In the genomic region with DNA sequence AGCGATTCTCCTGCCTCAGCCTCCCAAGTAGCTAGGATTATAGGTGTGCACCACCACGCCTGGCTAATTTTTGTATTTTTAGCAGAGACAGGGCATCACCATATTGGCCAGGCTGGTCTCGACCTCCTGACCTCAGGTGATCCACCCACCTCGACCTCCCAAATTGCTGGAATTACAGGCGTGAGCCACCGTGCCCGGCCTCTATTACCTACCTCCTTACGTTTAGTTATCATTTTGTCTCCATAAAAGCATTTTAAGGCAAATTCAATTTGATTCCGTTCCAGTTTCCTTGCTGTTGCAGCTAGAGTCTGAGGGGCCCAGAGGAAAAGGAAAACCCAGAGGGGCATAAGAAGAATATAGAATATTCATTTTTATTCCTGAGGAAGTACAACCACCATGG, we compare ENCODE assay signal across 8 cellular contexts. TPM values are rescaled to one million over a fixed set of nuclear protein-coding genes. Genes with fewer than 3 reads are reported as not detected.
A peak's percentile ranks its signal among the peaks of the same experiment; 100 is the strongest.
DNase-seq lines count a peak whose midpoint lies in the region; ATAC-seq and TF ChIP-seq lines count a peak whose summit lies in the region.

No MANE protein-coding gene starts in this region.

- H3K27ac Mint-ChIP-seq in activated CD4-positive, alpha-beta T cell treated with anti-CD3 and anti-CD28 coated beads for 36 hours: peak overlapping the region; percentile 91

- H3K27me3 ChIP-seq in liver (ENCODE audit: control insufficient read depth in 4 of 4, insufficient read depth in 4 of 4, low read length in 3 of 4): no peaks in the 10 kb centered on the region
- H3K27me3 ChIP-seq in thoracic aorta (replicated peaks; ENCODE audit: insufficient read depth): no peaks in the 10 kb centered on the region

- no peak for ATAC-seq in activated CD4-positive, alpha-beta T cell treated with anti-CD3 and anti-CD28 coated beads for 36 hours
- ATAC-seq in thoracic aorta (ENCODE audit: insufficient number of reproducible peaks, low FRiP score, low read depth) (no peak), HG03095 (IDR thresholded peaks at IDR 0.05; ENCODE audit: unreplicated experiment) (no peak)

- peak overlapping the region; percentile 50 for H3K27ac ChIP-seq in angular gyrus (ENCODE audit: low read depth, low read length)
- peak overlapping the region; percentile 48 to 72 for H3K27ac ChIP-seq in liver (ENCODE audit: low read depth in 1 of 2, low read length in 2 of 2)
- peak overlapping the region; percentile 4 to 7 for H3K27ac ChIP-seq in thoracic aorta

- POLR2A ChIA-PET in activated CD4-positive, alpha-beta T cell treated with anti-CD3 and anti-CD28 coated beads for 36 hours (lab: Charles Lee): interaction anchor here (0.6 to 0.9 kb wide), 3 partner anchors 30 to 445 kb away, joined by 3 read pairs; no protein-coding TSS in a partner anchor

- TF ChIP-seq POLR2A in lower leg skin (IDR thresholded peaks at IDR 0.05): no peak

- TF ChIP-seq CTCF in liver (IDR thresholded peaks at IDR 0.05; ENCODE audit: low read depth, low read length, missing input control) (no peak), thoracic aorta (IDR thresholded peaks at IDR 0.05) (no peak), lower leg skin (IDR thresholded peaks at IDR 0.05) (no peak)

- peak overlapping the region; percentile 58 to 90 for H3K9ac ChIP-seq in liver (ENCODE audit: low read depth in 1 of 2, low read length in 2 of 2)

- intact Hi-C loops in activated CD4-positive, alpha-beta T cell treated with anti-CD3 and anti-CD28 coated beads for 36 hours (cut with DNase I, micrococcal nuclease): loop anchor here (1.0 to 10.0 kb wide), 9 partner anchors 43 to 1209 kb away; partner anchors contain the start of genes C11orf65 (in 2 of the 2), CWF19L2 (in 2 of the 2), ACAT1 (in 1 of the 2) and ATM (in 1 of the 2)
- intact Hi-C loops in lower leg skin (cut with DNase I; ENCODE audit: low total_unique reads): no loop called here

- H3K27me3 Mint-ChIP-seq in activated CD4-positive, alpha-beta T cell treated with anti-CD3 and anti-CD28 coated beads for 36 hours: no peaks in the 10 kb centered on the region

- H3K9me3 Mint-ChIP-seq in activated CD4-positive, alpha-beta T cell treated with anti-CD3 and anti-CD28 coated beads for 36 hours (ENCODE audit: low read depth): no peaks in the 10 kb centered on the region

- no peaks in the 10 kb centered on the region for H3K36me3 ChIP-seq in liver (ENCODE audit: control insufficient read depth in 4 of 4, insufficient read depth in 3 of 4, low read depth in 1 of 4, low read length in 3 of 4)
- H3K36me3 ChIP-seq in thoracic aorta: no peaks in the 10 kb centered on the region

- H3K4me1 ChIP-seq in liver (ENCODE audit: control insufficient read depth in 4 of 4, insufficient read depth in 4 of 4, low read length in 3 of 4) (peaks cover 3 to 18% (median 10%) of the 10 kb centered on the region in 4 donors), thoracic aorta (ENCODE audit: control insufficient read depth in 1 of 2, low read depth in 2 of 2) (peaks cover 14 to 21% of the 10 kb centered on the region in 2 donors)

- WGBS in liver: 76% methylated on average over 9 of the region's 9 CpGs
- WGBS in lower leg skin, 2 donors: 74 to 75% methylated on average over 9 of the region's 9 CpGs

- no peak for TF ChIP-seq RAD21 in liver (IDR thresholded peaks at IDR 0.05)

- no peaks in the 10 kb centered on the region for H3K9me3 ChIP-seq in liver (ENCODE audit: control insufficient read depth in 4 of 4, low read length in 3 of 4)
- H3K9me3 ChIP-seq in thoracic aorta: no peaks in the 10 kb centered on the region

- H3K4me3 ChIP-seq in liver (ENCODE audit: low read depth in 1 of 3, low read length in 3 of 3) (peak overlapping the region; percentile 64 to 88 (median 73)), thoracic aorta (peak overlapping the region; percentile 91), lower leg skin (ENCODE audit: low read depth, poor library complexity, severe bottlenecking) (no peak overlapping the region)

- peaks cover 33% of the 10 kb centered on the region for H3K4me1 Mint-ChIP-seq in activated CD4-positive, alpha-beta T cell treated with anti-CD3 and anti-CD28 coated beads for 36 hours

- H3K4me3 Mint-ChIP-seq in activated CD4-positive, alpha-beta T cell treated with anti-CD3 and anti-CD28 coated beads for 36 hours: peak overlapping the region; percentile 99

- DNase-seq in activated CD4-positive, alpha-beta T cell treated with anti-CD3 and anti-CD28 coated beads for 36 hours: no peak
- no peak for DNase-seq in activated CD4-positive, alpha-beta T cell treated with anti-CD3 and anti-CD28 coated beads for 48 hours
- no peak for DNase-seq in thoracic aorta (ENCODE audit: low spot score)
- DNase-seq in cortex of kidney (lab: John Stamatoyannopoulos, UW): no peak
- no peak for DNase-seq in lower leg skin (ENCODE audit: low spot score in 2 of 2)

- peaks cover 14% of the 10 kb centered on the region for H3K36me3 Mint-ChIP-seq in activated CD4-positive, alpha-beta T cell treated with anti-CD3 and anti-CD28 coated beads for 36 hours (ENCODE audit: low read depth)

- CTCF ChIA-PET in activated CD4-positive, alpha-beta T cell treated with anti-CD3 and anti-CD28 coated beads for 36 hours (lab: Charles Lee): interaction anchor here (0.8 to 2.3 kb wide), 8 partner anchors 9 to 560 kb away, joined by 3 to 9 read pairs (median 5); no protein-coding TSS in a partner anchor

TF ChIP-seq in liver, 16 proteins besides CTCF, POLR2A, EP300 and RAD21:
- TF ChIP-seq, protein P1, sequence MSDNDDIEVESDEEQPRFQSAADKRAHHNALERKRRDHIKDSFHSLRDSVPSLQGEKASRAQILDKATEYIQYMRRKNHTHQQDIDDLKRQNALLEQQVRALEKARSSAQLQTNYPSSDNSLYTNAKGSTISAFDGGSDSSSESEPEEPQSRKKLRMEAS (IDR thresholded peaks at IDR 0.05): no peak
- TF ChIP-seq ZBTB33 (IDR thresholded peaks at IDR 0.05): no peak
- no peak for TF ChIP-seq EGR1 (IDR thresholded peaks at IDR 0.05; ENCODE audit: low read depth in 2 of 2)
- TF ChIP-seq FOXA2 (IDR thresholded peaks at IDR 0.05): no peak
- no peak for TF ChIP-seq YY1 (IDR thresholded peaks at IDR 0.05)
- TF ChIP-seq JUND (IDR thresholded peaks at IDR 0.05): no peak
- TF ChIP-seq, protein P2, sequence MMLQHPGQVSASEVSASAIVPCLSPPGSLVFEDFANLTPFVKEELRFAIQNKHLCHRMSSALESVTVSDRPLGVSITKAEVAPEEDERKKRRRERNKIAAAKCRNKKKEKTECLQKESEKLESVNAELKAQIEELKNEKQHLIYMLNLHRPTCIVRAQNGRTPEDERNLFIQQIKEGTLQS (IDR thresholded peaks at IDR 0.05): no peak
- TF ChIP-seq NR2F2 (IDR thresholded peaks at IDR 0.05): no peak
- TF ChIP-seq FOXA1 (IDR thresholded peaks at IDR 0.05): no peak
- TF ChIP-seq, protein P3, sequence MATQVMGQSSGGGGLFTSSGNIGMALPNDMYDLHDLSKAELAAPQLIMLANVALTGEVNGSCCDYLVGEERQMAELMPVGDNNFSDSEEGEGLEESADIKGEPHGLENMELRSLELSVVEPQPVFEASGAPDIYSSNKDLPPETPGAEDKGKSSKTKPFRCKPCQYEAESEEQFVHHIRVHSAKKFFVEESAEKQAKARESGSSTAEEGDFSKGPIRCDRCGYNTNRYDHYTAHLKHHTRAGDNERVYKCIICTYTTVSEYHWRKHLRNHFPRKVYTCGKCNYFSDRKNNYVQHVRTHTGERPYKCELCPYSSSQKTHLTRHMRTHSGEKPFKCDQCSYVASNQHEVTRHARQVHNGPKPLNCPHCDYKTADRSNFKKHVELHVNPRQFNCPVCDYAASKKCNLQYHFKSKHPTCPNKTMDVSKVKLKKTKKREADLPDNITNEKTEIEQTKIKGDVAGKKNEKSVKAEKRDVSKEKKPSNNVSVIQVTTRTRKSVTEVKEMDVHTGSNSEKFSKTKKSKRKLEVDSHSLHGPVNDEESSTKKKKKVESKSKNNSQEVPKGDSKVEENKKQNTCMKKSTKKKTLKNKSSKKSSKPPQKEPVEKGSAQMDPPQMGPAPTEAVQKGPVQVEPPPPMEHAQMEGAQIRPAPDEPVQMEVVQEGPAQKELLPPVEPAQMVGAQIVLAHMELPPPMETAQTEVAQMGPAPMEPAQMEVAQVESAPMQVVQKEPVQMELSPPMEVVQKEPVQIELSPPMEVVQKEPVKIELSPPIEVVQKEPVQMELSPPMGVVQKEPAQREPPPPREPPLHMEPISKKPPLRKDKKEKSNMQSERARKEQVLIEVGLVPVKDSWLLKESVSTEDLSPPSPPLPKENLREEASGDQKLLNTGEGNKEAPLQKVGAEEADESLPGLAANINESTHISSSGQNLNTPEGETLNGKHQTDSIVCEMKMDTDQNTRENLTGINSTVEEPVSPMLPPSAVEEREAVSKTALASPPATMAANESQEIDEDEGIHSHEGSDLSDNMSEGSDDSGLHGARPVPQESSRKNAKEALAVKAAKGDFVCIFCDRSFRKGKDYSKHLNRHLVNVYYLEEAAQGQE (IDR thresholded peaks at IDR 0.05): no peak
- TF ChIP-seq HNF4A (conservative IDR thresholded peaks at IDR 0.05): no peak

RNA-seq across cellular contexts. Expression of gene DDX10, which starts 0.6 kb away (rescaled TPM):
- total RNA-seq in activated CD4-positive, alpha-beta T cell treated with anti-CD3 and anti-CD28 coated beads for 36 hours: 10 to 100 TPM; 45.8 to 50.9 TPM
- total RNA-seq in liver (10 to 100 TPM in 1 of 2 donors, 1 to 10 TPM in 1; 8.0 to 11.8 TPM), thoracic aorta (10 to 100 TPM in 1 of 2 donors, 1 to 10 TPM in 1; 8.0 to 28.2 TPM), lower leg skin (10 to 100 TPM; 18.4 to 33.5 (median 22.2) TPM)
- polyA plus RNA-seq in liver: 1 to 10 TPM; 8.2 to 9.7 TPM

Comparison
In these comparisons a context has a peak if more than half of its experiments do, and no peak if none do; other contexts are left out.
1. H3K27ac ChIP-seq: peak in every context shown above with its lines; median percentile 60 in liver; 50 in angular gyrus; 6 in thoracic aorta.